Comparison of ENCODE assay signal across 1 cellular context in genomic region chr3:45026038-45026437, GRCh38.
TF ChIP-seq lines count a peak whose summit lies in the region.

Gene CLEC3B, plus strand, starts transcription at chr3:45026303. Its CDS starts 60 bp downstream, at chr3:45026363.

TF ChIP-seq in GM23338, 12 proteins besides CTCF, POLR2A, EP300 and RAD21 (continued from another document):
- TF ChIP-seq REST (IDR thresholded peaks at IDR 0.05; ENCODE audit: unreplicated experiment) = no peak
- no peak for TF ChIP-seq ETS1 (IDR thresholded peaks at IDR 0.05)
- no peak for TF ChIP-seq EZH2 (IDR thresholded peaks at IDR 0.05; ENCODE audit: low read depth, unreplicated experiment)
TF ChIP-seq in GM23338: peak in this region for 0.
